In genomic region chr7:107154826-107155225, GRCh38 we compare ENCODE assay signal across 26 cellular contexts.
"Had no signal": no experiment of that assay in that cellular context is flagged by ENCODE, and none has a peak within 500 bp of the region (broad histone marks: within the 10 kb centered on the region; RNA-seq: fewer than 3 reads in every experiment).

No MANE protein-coding gene starts in this region.

- H3K9me3 ChIP-seq: colonic mucosa, esophagus muscularis mucosa, esophagus squamous epithelium, gastrocnemius medialis, gastroesophageal sphincter, heart left ventricle, heart right ventricle had no signal

- H3K4me1 ChIP-seq: colonic mucosa, gastrocnemius medialis, heart right ventricle had no signal

- H3K27ac ChIP-seq: colonic mucosa, coronary artery, dorsolateral prefrontal cortex, epithelial cell of prostate, esophagus muscularis mucosa, esophagus squamous epithelium, foreskin keratinocyte, gastrocnemius medialis, gastroesophageal sphincter, heart left ventricle, heart right ventricle had no signal

- H3K4me3 ChIP-seq: colonic mucosa, coronary artery, dorsolateral prefrontal cortex, esophagus muscularis mucosa, esophagus squamous epithelium, gastrocnemius medialis, gastroesophageal sphincter, heart left ventricle, heart right ventricle had no signal

- DNase-seq: colonic mucosa; cortex of kidney; dermis blood vessel endothelial cell; dorsolateral prefrontal cortex; effector CD4-positive, alpha-beta T cell; effector CD8-positive, alpha-beta T cell; effector memory CD4-positive, alpha-beta T cell; effector memory CD8-positive, alpha-beta T cell; endodermal cell; esophagus squamous epithelium; foreskin fibroblast; foreskin keratinocyte; foreskin melanocyte; gastrocnemius medialis; glutamatergic neuron; head of caudate nucleus; heart left ventricle; heart right ventricle had no signal

- H3K27me3 ChIP-seq: colonic mucosa, dorsolateral prefrontal cortex, esophagus muscularis mucosa, esophagus squamous epithelium, foreskin keratinocyte, gastrocnemius medialis, gastroesophageal sphincter, heart left ventricle, heart right ventricle had no signal

- FAIRE-seq: colon, endometrium, endothelial cell of umbilical vein had no signal

- ATAC-seq: effector memory CD8-positive, alpha-beta T cell; esophagus mucosa; foreskin keratinocyte; gastrocnemius medialis; gastroesophageal sphincter; heart left ventricle; heart right ventricle had no signal

- H3K36me3 ChIP-seq: colonic mucosa, gastrocnemius medialis had no signal
